In the genomic region with DNA sequence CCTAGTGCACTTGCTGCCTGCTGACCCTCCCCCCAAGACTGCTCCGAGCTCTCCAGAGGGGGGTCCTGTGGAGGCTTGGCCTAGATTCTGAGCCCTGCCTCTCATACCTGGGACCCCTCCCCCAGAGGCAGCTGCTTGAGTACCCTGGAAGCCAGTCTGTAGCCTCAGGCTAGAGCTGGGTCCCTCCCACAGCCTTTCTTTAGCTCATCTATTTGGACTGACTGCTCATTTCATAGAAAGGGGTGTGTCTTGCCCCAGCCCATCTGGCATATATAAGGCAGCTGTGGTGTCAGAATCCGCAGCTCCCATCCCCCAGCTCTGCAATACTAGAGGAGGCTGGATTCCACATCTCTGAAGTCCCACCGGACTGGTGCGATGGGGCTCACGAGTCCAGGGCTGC, we compare ENCODE assay signal across 11 cellular contexts. TPM values are rescaled to one million over a fixed set of nuclear protein-coding genes. Genes with fewer than 3 reads are reported as not detected.
DNase-seq lines count a peak whose midpoint lies in the region; ATAC-seq, FAIRE-seq and TF ChIP-seq lines count a peak whose summit lies in the region.
"Had no signal": no experiment of that assay in that cellular context is flagged by ENCODE, and none has a peak within 500 bp of the region (broad histone marks: within the 10 kb centered on the region; RNA-seq: fewer than 3 reads in every experiment).

No MANE protein-coding gene starts in this region.

- TF ChIP-seq POLR2A in A549 (IDR thresholded peaks at IDR 0.05; ENCODE audit: low read length) = no peak

- no peak for FAIRE-seq in A549 (lab: Jason Lieb, UNC)

- ATAC-seq in A549 (0 out of 6 replicates have a peak, but pooled peaks of 1 of the 2 experiments have one; percentile 27), HG02981 (IDR thresholded peaks at IDR 0.05; ENCODE audit: unreplicated experiment) (no peak), aorta (ENCODE audit: low FRiP score) (no peak), lower lobe of right lung (no peak)

- POLR2A ChIA-PET in A549 (lab: Yijun Ruan, JAX) = interaction anchor here (1.9 kb wide), 1 partner anchor 88 kb away, joined by 5 read pairs; a partner anchor contains a TSS

- H3K9me3 ChIP-seq in A549 (no peaks in the 10 kb centered on the region), aorta (ENCODE audit: control insufficient read depth, low read length) (no peaks in the 10 kb centered on the region), lower lobe of right lung (no peaks in the 10 kb centered on the region)
- H3K9me3 ChIP-seq: BLaER1 treated with 17β-estradiol and CSF1 and Interleukin-3, amounts not matched to agents 10 nM and 100 nM; ovary had no signal

- no peaks in the 10 kb centered on the region for H3K36me3 ChIP-seq in aorta (ENCODE audit: control insufficient read depth in 1 of 2, insufficient read depth in 2 of 2, low read length in 1 of 2)
- H3K36me3 ChIP-seq in lower lobe of right lung = no peaks in the 10 kb centered on the region
- H3K36me3 ChIP-seq: BLaER1 treated with 17β-estradiol and CSF1 and Interleukin-3, amounts not matched to agents 10 nM and 100 nM; ovary had no signal

- intact Hi-C loops in aorta (cut with DNase I) (loop anchor here in 1 of 2 donors (10.0 kb wide), 1 partner anchor 348 kb away; no protein-coding TSS in a partner anchor), lower lobe of right lung (cut with DNase I) (no loop called here)

- H3K4me3 ChIP-seq in A549 (no peak overlapping the region), HFF-Myc (replicated peaks; ENCODE audit: low read depth, low read length) (no peak overlapping the region), fibroblast of pulmonary artery (replicated peaks; ENCODE audit: low read depth, low read length) (peak overlapping the region; percentile 40), aorta (ENCODE audit: low read length in 2 of 2) (no peak overlapping the region), lower lobe of right lung (no peak overlapping the region)
- H3K4me3 ChIP-seq: ovary had no signal

- peak overlapping the region; percentile 59; the same call in 2 of the 3 replicates for H3K4me2 ChIP-seq in A549

- 45% methylated on average over 5 of the region's 5 CpGs for WGBS in A549 (ENCODE audit: missing lambda C conversion rate)
- WGBS in aorta, 2 donors = 57 to 81% methylated on average over 5 of the region's 5 CpGs

- no peak for TF ChIP-seq CTCF in A549 (IDR thresholded peaks at IDR 0.05)
- TF ChIP-seq CTCF in HFF-Myc (IDR thresholded peaks at IDR 0.05; ENCODE audit: low read depth, low read length, missing control alignments) = no peak
- no peak for TF ChIP-seq CTCF in fibroblast of pulmonary artery (IDR thresholded peaks at IDR 0.05; ENCODE audit: low read length, missing control alignments)
- TF ChIP-seq CTCF in lower lobe of right lung (IDR thresholded peaks at IDR 0.05) = no peak

- no peaks in the 10 kb centered on the region for H3K27me3 ChIP-seq in aorta (ENCODE audit: control insufficient read depth in 1 of 2, insufficient read depth in 2 of 2, low read length in 1 of 2)
- peaks cover 5% of the 10 kb centered on the region for H3K27me3 ChIP-seq in lower lobe of right lung (ENCODE audit: low read depth)
- H3K27me3 ChIP-seq: BLaER1 treated with 17β-estradiol and CSF1 and Interleukin-3, amounts not matched to agents 10 nM and 100 nM; ovary had no signal

- CTCF ChIA-PET in A549 (lab: Yijun Ruan, JAX) = interaction anchor here (1.0 to 3.7 kb wide), 25 partner anchors 9 to 356 kb away, joined by 3 to 18 read pairs (median 6); a partner anchor contains a TSS

- no peak for TF ChIP-seq EP300 in A549 (IDR thresholded peaks at IDR 0.05)

- H3K4me1 ChIP-seq in A549 (peaks cover 7% of the 10 kb centered on the region; the same call in 2 of the 3 replicates), aorta (ENCODE audit: control insufficient read depth in 1 of 2, insufficient read depth in 2 of 2, low read length in 2 of 2) (no peaks in the 10 kb centered on the region), lower lobe of right lung (peaks cover 5% of the 10 kb centered on the region)

- H3K27ac ChIP-seq in A549 = no peak overlapping the region
- no peak overlapping the region for H3K27ac ChIP-seq in aorta (ENCODE audit: low read depth in 1 of 2, low read length in 2 of 2)
- H3K27ac ChIP-seq in lower lobe of right lung = no peak overlapping the region
- H3K27ac ChIP-seq: BLaER1 treated with 17β-estradiol and CSF1 and Interleukin-3, amounts not matched to agents 10 nM and 100 nM; ovary had no signal

- no peak for TF ChIP-seq RAD21 in A549 (conservative IDR thresholded peaks at IDR 0.05 in 1 of 2, IDR thresholded peaks at IDR 0.05 in 1 of 2)

- DNase-seq in A549 (ENCODE audit: low read depth in 1 of 2, low spot score in 1 of 2) = no peak
- peak; percentile 10 for DNase-seq in HFF-Myc (ENCODE audit: extremely low read depth, low read depth)
- DNase-seq in NCI-H524 (lab: John Stamatoyannopoulos, UW) = peak; percentile 73 to 90
- peak; percentile 31 for DNase-seq in fibroblast of pulmonary artery (ENCODE audit: low read depth)
- no peak for DNase-seq in mesenteric fat pad (ENCODE audit: low spot score)
- no peak for DNase-seq in aorta
- no peak for DNase-seq in lower lobe of right lung
- DNase-seq: NCI-H187 treated with DMSO at 0.1 percent for 48 hours, ovary had no signal

TF ChIP-seq in A549, 52 proteins besides CTCF, POLR2A, EP300 and RAD21:
- no peak for TF ChIP-seq BHLHE40 (IDR thresholded peaks at IDR 0.05; ENCODE audit: low read depth, low read length)
- no peak for TF ChIP-seq SREBF2 (IDR thresholded peaks at IDR 0.05)
- TF ChIP-seq POLR2AphosphoS2 (conservative IDR thresholded peaks at IDR 0.05; ENCODE audit: low read length) = no peak
- TF ChIP-seq, protein P1, sequence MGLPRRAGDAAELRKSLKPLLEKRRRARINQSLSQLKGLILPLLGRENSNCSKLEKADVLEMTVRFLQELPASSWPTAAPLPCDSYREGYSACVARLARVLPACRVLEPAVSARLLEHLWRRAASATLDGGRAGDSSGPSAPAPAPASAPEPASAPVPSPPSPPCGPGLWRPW (IDR thresholded peaks at IDR 0.05) = no peak
- TF ChIP-seq NFE2L2 (conservative IDR thresholded peaks at IDR 0.05; ENCODE audit: low read length) = no peak

RNA-seq across cellular contexts. Expression of a gene that starts 26.1 kb away (rescaled TPM):
- polyA plus RNA-seq in A549 (2011; rRNA removed) = 25.9 and 51.7 TPM in 2 replicates
- 7.9 and 10.6 TPM in 2 replicates for polyA plus RNA-seq in A549 (2012; cell fraction: cytosol; rRNA removed)
- 6.7 and 11.1 TPM in 2 replicates for polyA plus RNA-seq in A549 (2012; cell fraction: nucleus; rRNA removed)
- 39.2 to 43.8 TPM (median 41.1 TPM) in 3 replicates for polyA plus RNA-seq in A549 (2017; fragmentation: RNase III; extraction: RNeasy Plus Mini Kit Qiagen cat#74134 plus additional on column Dnase treatment)
- 10.0 and 10.1 TPM in 2 replicates for polyA minus RNA-seq in A549 (2011; rRNA and poly(A)+ RNA removed)
- 26.9 TPM for total RNA-seq in mesenteric fat pad
- total RNA-seq in aorta = 10 to 100 TPM; 28.9 to 29.7 TPM
- polyA plus RNA-seq in aorta = 10 to 100 TPM; 19.8 to 22.4 TPM
- 26.0 TPM for total RNA-seq in lower lobe of right lung

RNA-seq across cellular contexts. Expression of a gene that starts 26.5 kb away (rescaled TPM):
- 15.8 and 17.7 TPM in 2 replicates for polyA plus RNA-seq in A549 (2011; rRNA removed)
- polyA plus RNA-seq in A549 (2012; cell fraction: cytosol; rRNA removed) = 6.0 and 6.5 TPM in 2 replicates
- polyA plus RNA-seq in A549 (2012; cell fraction: nucleus; rRNA removed) = 5.1 and 5.7 TPM in 2 replicates
- polyA plus RNA-seq in A549 (2017; fragmentation: RNase III; extraction: RNeasy Plus Mini Kit Qiagen cat#74134 plus additional on column Dnase treatment) = 9.7 to 10.7 TPM (median 10.3 TPM) in 3 replicates
- 4.2 and 5.2 TPM in 2 replicates for polyA minus RNA-seq in A549 (2011; rRNA and poly(A)+ RNA removed)
- 15.2 TPM for total RNA-seq in mesenteric fat pad
- total RNA-seq in aorta = 10 to 100 TPM; 16.4 to 25.6 TPM
- 10 to 100 TPM; 30.3 to 32.1 TPM for polyA plus RNA-seq in aorta
- 22.2 TPM for total RNA-seq in lower lobe of right lung

Comparison
In these comparisons a context has a peak if more than half of its experiments do, and no peak if none do; other contexts are left out.
1. DNase-seq: peak in HFF-Myc (single experiment), NCI-H524 (2 of 2) and fibroblast of pulmonary artery (single experiment); none in A549 (0 of 2), mesenteric fat pad (single experiment), aorta (0 of 2) and lower lobe of right lung (single experiment).